ENCODE assay signal across 1 cellular context in genomic region chr2:144495227-144495933, GRCh38.
TF ChIP-seq lines count a peak whose summit lies in the region.

No MANE protein-coding gene starts in this region.

TF ChIP-seq in WTC11, 78 proteins besides CTCF, POLR2A, EP300 and RAD21 (continued from another document):
- TF ChIP-seq ZNF281 (CRISPR knock-in tag; IDR thresholded peaks at IDR 0.05): no peak
- no peak for TF ChIP-seq TEAD1 (CRISPR knock-in tag; IDR thresholded peaks at IDR 0.05)
- no peak for TF ChIP-seq STAT6 (CRISPR knock-in tag; conservative IDR thresholded peaks at IDR 0.05; ENCODE audit: low read depth)
- TF ChIP-seq OVOL2 (CRISPR knock-in tag; IDR thresholded peaks at IDR 0.05; ENCODE audit: borderline replicate concordance): no peak
- no peak for TF ChIP-seq GTF2I (CRISPR knock-in tag; conservative IDR thresholded peaks at IDR 0.05)
- no peak for TF ChIP-seq PRDM15 (CRISPR knock-in tag; IDR thresholded peaks at IDR 0.05)
